1 cellular context compared by ENCODE assay signal in genomic region chr4:65416875-65417274, GRCh38.
A peak's percentile ranks its signal among the peaks of the same experiment; 100 is the strongest.
TF ChIP-seq lines count a peak whose summit lies in the region.

No MANE protein-coding gene starts in this region.

TF ChIP-seq in liver, 16 proteins besides CTCF, POLR2A, EP300 and RAD21 (continued from another document):
- no peak for TF ChIP-seq ZBTB33 (IDR thresholded peaks at IDR 0.05)
- TF ChIP-seq NR2F2 (IDR thresholded peaks at IDR 0.05), result no peak
- peak; percentile 16 for TF ChIP-seq FOXA2 (IDR thresholded peaks at IDR 0.05)
- TF ChIP-seq GABPA (IDR thresholded peaks at IDR 0.05 in 1 of 2, conservative IDR thresholded peaks at IDR 0.05 in 1 of 2), result no peak
- TF ChIP-seq EGR1 (IDR thresholded peaks at IDR 0.05; ENCODE audit: low read depth in 2 of 2), result no peak
- TF ChIP-seq HNF4A (conservative IDR thresholded peaks at IDR 0.05), result peak in 1 of 2 donors; percentile 10
- TF ChIP-seq FOXA1 (IDR thresholded peaks at IDR 0.05), result no peak
- TF ChIP-seq MAX (IDR thresholded peaks at IDR 0.05), result no peak
- no peak for TF ChIP-seq HNF4G (IDR thresholded peaks at IDR 0.05)
- TF ChIP-seq JUND (IDR thresholded peaks at IDR 0.05), result no peak
- TF ChIP-seq TAF1 (conservative IDR thresholded peaks at IDR 0.05), result no peak
- TF ChIP-seq RXRA (IDR thresholded peaks at IDR 0.05), result peak; percentile 25 to 43
- no peak for TF ChIP-seq ATF3 (IDR thresholded peaks at IDR 0.05)
